1 cellular context compared by ENCODE assay signal in genomic region chr2:215290980-215291599, GRCh38.
TF ChIP-seq lines count a peak whose summit lies in the region.

No MANE protein-coding gene starts in this region.

TF ChIP-seq in SK-N-SH treated with all-trans-retinoic acid at 6 μM for 48 hours, 23 proteins besides CTCF, POLR2A, EP300 and RAD21 (continued from another document):
- TF ChIP-seq CREB5 (CRISPR knock-in tag; IDR thresholded peaks at IDR 0.05; ENCODE audit: low read depth), result no peak
- no peak for TF ChIP-seq SNAI2 (CRISPR knock-in tag; IDR thresholded peaks at IDR 0.05)
- TF ChIP-seq CSRNP3 (CRISPR knock-in tag; IDR thresholded peaks at IDR 0.05), result no peak
- TF ChIP-seq TCF4 (CRISPR knock-in tag; IDR thresholded peaks at IDR 0.05; ENCODE audit: borderline replicate concordance), result no peak
- TF ChIP-seq ZFP30 (CRISPR knock-in tag; IDR thresholded peaks at IDR 0.05), result no peak
- TF ChIP-seq TSHZ2 (CRISPR knock-in tag; IDR thresholded peaks at IDR 0.05), result no peak
